ENCODE assay signal across 9 cellular contexts in the genomic region with DNA sequence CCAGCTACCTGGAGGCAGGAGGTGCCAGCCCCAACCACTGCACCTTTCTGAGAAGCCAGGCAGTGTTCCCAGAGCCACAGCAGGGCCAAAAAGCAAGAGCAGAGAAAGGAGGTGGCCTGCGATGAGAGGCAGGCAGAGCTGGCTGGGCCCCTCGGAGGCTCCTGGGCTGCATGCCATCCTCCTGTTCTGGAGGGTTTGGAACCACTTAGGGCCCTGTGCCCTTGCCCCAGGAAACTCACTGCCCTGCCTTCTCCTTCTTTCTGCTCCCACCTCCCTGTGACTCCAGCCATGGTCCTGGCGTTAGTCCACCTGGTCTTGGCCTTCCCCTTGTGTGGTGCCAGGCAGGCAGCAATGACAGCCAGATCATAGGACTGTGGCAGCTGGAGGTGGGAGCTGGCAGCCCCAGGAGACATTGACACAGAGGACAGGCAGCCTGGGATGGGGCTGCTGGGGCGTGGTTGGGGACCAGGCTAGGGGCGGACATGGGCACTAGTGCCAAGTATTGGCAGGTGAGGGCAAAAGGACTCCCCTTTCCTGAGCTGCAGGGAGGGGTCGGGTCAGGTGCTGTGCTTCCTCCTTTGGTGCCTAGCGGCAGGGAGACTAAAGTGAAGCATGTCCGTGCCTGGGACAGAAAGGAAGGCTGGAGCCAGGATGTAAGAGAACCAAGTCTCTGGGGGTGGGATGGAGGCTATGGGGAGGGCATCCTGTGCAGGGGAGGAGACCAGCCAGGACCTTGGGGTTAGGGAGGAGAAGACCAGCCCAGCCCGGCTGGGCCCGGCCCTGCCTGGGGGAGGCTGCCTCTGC. TPM values are rescaled to one million over a fixed set of nuclear protein-coding genes. Genes with fewer than 3 reads are reported as not detected.
DNase-seq lines count a peak whose midpoint lies in the region; ATAC-seq, FAIRE-seq and TF ChIP-seq lines count a peak whose summit lies in the region.
"Had no signal": no experiment of that assay in that cellular context is flagged by ENCODE, and none has a peak within 500 bp of the region (broad histone marks: within the 10 kb centered on the region; RNA-seq: fewer than 3 reads in every experiment).

No MANE protein-coding gene starts in this region.

- H3K4me1 ChIP-seq in iPS-15b (ENCODE audit: control insufficient read depth, insufficient read depth, low read length) (peaks cover 7% of the 10 kb centered on the region), stomach (peaks cover 0 to 24% (median 20%) of the 10 kb centered on the region in 4 donors)

- no peak for FAIRE-seq in D721Med (lab: Jason Lieb, UNC)

- H3K27me3 ChIP-seq in iPS-15b (ENCODE audit: control insufficient read depth, insufficient read depth, low read length) (peaks cover 87% of the 10 kb centered on the region), stomach (peaks cover 0 to 20% (median 9%) of the 10 kb centered on the region in 3 donors)

- H3K4me3 Mint-ChIP-seq in activated CD4-positive, alpha-beta T cell treated with anti-CD3 and anti-CD28 coated beads, Interleukin-2, amount 10 ng/mL, durations not matched to agents 24 days and 14 days, result peak overlapping the region; percentile 75
- peak overlapping the region; percentile 69 for H3K4me3 Mint-ChIP-seq in activated B cell treated with CpG ODN at 0.5 μM for 24 hours

- TF ChIP-seq CTCF in activated B cell treated with CpG ODN at 0.5 μM for 24 hours (IDR thresholded peaks at IDR 0.05) (no peak), stomach (IDR thresholded peaks at IDR 0.05) (no peak), D721Med (IDR thresholded peaks at IDR 0.05; ENCODE audit: insufficient read depth, missing control alignments) (no peak)

- TF ChIP-seq EP300 in stomach (IDR thresholded peaks at IDR 0.05), result no peak

- no peaks in the 10 kb centered on the region for H3K9me3 Mint-ChIP-seq in activated CD4-positive, alpha-beta T cell treated with anti-CD3 and anti-CD28 coated beads, Interleukin-2, amount 10 ng/mL, durations not matched to agents 24 days and 14 days
- H3K9me3 Mint-ChIP-seq in activated B cell treated with CpG ODN at 0.5 μM for 24 hours, result no peaks in the 10 kb centered on the region

- no peak overlapping the region for H3K9ac ChIP-seq in iPS-15b (ENCODE audit: low read depth, low read length)

- intact Hi-C loops in activated CD4-positive, alpha-beta T cell treated with anti-CD3 and anti-CD28 coated beads, Interleukin-2, amount 10 ng/mL, durations not matched to agents 24 days and 14 days (cut with micrococcal nuclease), result no loop called here
- intact Hi-C loops in activated B cell treated with CpG ODN at 0.5 μM for 24 hours (cut with micrococcal nuclease) (no loop called here), stomach (cut with DNase I; ENCODE audit: low total_unique reads) (no loop called here)

- WGBS in stomach, 5 donors, result 19 to 63% (median 51%) methylated on average over 3 to 10 of the region's 10 CpGs

- CTCF ChIA-PET in activated B cell treated with CpG ODN at 0.5 μM for 24 hours (lab: Charles Lee), result no interaction called here

- POLR2A ChIA-PET in activated B cell treated with CpG ODN at 0.5 μM for 24 hours (lab: Charles Lee), result no interaction called here

- H3K4me1 Mint-ChIP-seq in activated CD4-positive, alpha-beta T cell treated with anti-CD3 and anti-CD28 coated beads, Interleukin-2, amount 10 ng/mL, durations not matched to agents 24 days and 14 days, result peaks cover 10% of the 10 kb centered on the region
- peaks cover 11% of the 10 kb centered on the region for H3K4me1 Mint-ChIP-seq in activated B cell treated with CpG ODN at 0.5 μM for 24 hours

- TF ChIP-seq POLR2A in stomach (IDR thresholded peaks at IDR 0.05), result no peak

- peaks cover 25% of the 10 kb centered on the region for H3K27me3 Mint-ChIP-seq in activated CD4-positive, alpha-beta T cell treated with anti-CD3 and anti-CD28 coated beads, Interleukin-2, amount 10 ng/mL, durations not matched to agents 24 days and 14 days
- H3K27me3 Mint-ChIP-seq in activated B cell treated with CpG ODN at 0.5 μM for 24 hours, result peaks cover 12% of the 10 kb centered on the region

- DNase-seq in activated CD4-positive, alpha-beta T cell treated with anti-CD3 and anti-CD28 coated beads, Interleukin-2, amount 10 ng/mL, durations not matched to agents 24 days and 14 days, result no peak
- no peak for DNase-seq in activated CD4-positive, alpha-beta T cell treated with anti-CD3 and anti-CD28 coated beads, Interleukin-2, amount 50 U/mL, for 48 hours
- DNase-seq in activated B cell treated with CpG ODN at 0.5 μM for 24 hours (no peak), stomach (peak; percentile 47), occipital lobe (lab: John Stamatoyannopoulos, UW) (no peak), D721Med (ENCODE audit: insufficient read length, low spot score) (no peak)
- no peak for DNase-seq in effector CD4-positive, alpha-beta T cell
- DNase-seq: activated CD4-positive, alpha-beta T cell treated with anti-CD3 and anti-CD28 coated beads, Interleukin-2, amount 50 U/mL, for 4 hours had no signal

- H3K27ac ChIP-seq in stomach, result no peak overlapping the region

- H3K4me3 ChIP-seq in iPS-15b (ENCODE audit: low read depth, low read length) (peak overlapping the region; percentile 63), stomach (peak overlapping the region; percentile 43 to 55 (median 50))

- H3K36me3 Mint-ChIP-seq in activated CD4-positive, alpha-beta T cell treated with anti-CD3 and anti-CD28 coated beads, Interleukin-2, amount 10 ng/mL, durations not matched to agents 24 days and 14 days (ENCODE audit: low read depth), result no peaks in the 10 kb centered on the region
- no peaks in the 10 kb centered on the region for H3K36me3 Mint-ChIP-seq in activated B cell treated with CpG ODN at 0.5 μM for 24 hours (ENCODE audit: low read depth)

- H3K9me3 ChIP-seq in iPS-15b (ENCODE audit: control insufficient read depth, insufficient read depth, low read length), result peaks cover 2% of the 10 kb centered on the region
- no peaks in the 10 kb centered on the region for H3K9me3 ChIP-seq in stomach

- ATAC-seq in activated B cell treated with CpG ODN at 0.5 μM for 24 hours (ENCODE audit: low read depth), result no peak

- H3K36me3 ChIP-seq in iPS-15b (ENCODE audit: control insufficient read depth, insufficient read depth, low read length) (no peaks in the 10 kb centered on the region), stomach (no peaks in the 10 kb centered on the region)

- no peak overlapping the region for H3K27ac Mint-ChIP-seq in activated CD4-positive, alpha-beta T cell treated with anti-CD3 and anti-CD28 coated beads, Interleukin-2, amount 10 ng/mL, durations not matched to agents 24 days and 14 days
- no peak overlapping the region for H3K27ac Mint-ChIP-seq in activated B cell treated with CpG ODN at 0.5 μM for 24 hours

RNA-seq across cellular contexts. Expression of a gene that starts 1.4 kb away (rescaled TPM):
- total RNA-seq in activated CD4-positive, alpha-beta T cell treated with anti-CD3 and anti-CD28 coated beads, Interleukin-2, amount 10 ng/mL, durations not matched to agents 24 days and 14 days, result 0.65 and 0.66 TPM in 2 replicates
- not detected in 2 replicates for total RNA-seq in activated B cell treated with CpG ODN at 0.5 μM for 24 hours
- total RNA-seq in stomach, result under 1 TPM in 2 of 5 donors, not detected in 3; 0.18 to 0.45 TPM
- 1 to 10 TPM in 1 of 3 donors, under 1 TPM in 1, not detected in 1; 0.30 to 1.1 TPM for polyA plus RNA-seq in stomach
- total RNA-seq in occipital lobe, result 2.7 TPM
